ENCODE assay signal across 8 cellular contexts in the genomic region with DNA sequence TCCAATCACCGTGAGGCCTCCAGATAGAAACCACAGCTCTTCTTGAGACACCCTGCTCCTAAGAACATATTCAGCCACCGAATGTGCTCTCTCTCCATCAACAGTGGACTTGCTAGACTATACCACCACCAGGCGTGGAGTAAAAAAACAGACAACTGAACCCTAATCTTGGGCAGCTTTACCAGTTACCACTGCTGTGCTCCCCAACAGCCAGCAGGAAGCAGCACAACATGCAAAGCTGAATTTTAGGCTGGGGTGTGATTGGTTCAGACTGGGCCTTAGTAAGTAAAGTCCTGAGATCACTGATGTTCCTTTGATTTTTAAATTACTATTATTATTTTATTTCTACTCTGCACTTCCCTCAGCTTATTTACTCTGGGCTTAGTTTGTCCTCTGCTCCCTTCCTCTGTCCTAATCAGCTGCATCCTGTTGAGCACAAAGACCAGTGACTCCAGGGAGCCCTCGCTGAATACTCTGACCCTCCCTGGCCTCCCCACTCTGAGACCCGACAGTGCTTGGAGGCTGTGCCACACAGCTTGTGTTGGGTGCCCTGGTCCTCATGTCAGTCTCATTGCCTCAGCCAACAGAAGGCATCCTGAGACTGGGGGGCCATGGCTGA. TPM values are rescaled to one million over a fixed set of nuclear protein-coding genes. Genes with fewer than 3 reads are reported as not detected.
A peak's percentile ranks its signal among the peaks of the same experiment; 100 is the strongest.
DNase-seq lines count a peak whose midpoint lies in the region; ATAC-seq and TF ChIP-seq lines count a peak whose summit lies in the region.

No MANE protein-coding gene starts in this region.

- H3K4me3 Mint-ChIP-seq in T-helper 17 cell = no peak overlapping the region

- DNase-seq in DMS79 treated with DMSO at 0.1 percent for 48 hours (lab: John Stamatoyannopoulos, UW) (peak; percentile 18), DMS79 (lab: John Stamatoyannopoulos, UW) (no peak), LNCaP clone FGC (ENCODE audit: low read depth) (no peak), T-helper 17 cell (peak in 1 of 3 donors; percentile 38), body of pancreas (peak; percentile 27 to 64 (median 54)), left kidney (ENCODE audit: low read depth, low spot score) (peak; percentile 85)
- DNase-seq in stimulated activated CD8-positive, alpha-beta memory T cell treated with anti-CD3 and anti-CD28 coated beads, Interleukin-12 subunit alpha, Interleukin-12 subunit beta, amount 100 ng/mL, for 1 hour (ENCODE audit: low read depth) = peak; percentile 19

- ATAC-seq in T-helper 17 cell = peak; percentile 80
- peak; percentile 75 for ATAC-seq in body of pancreas
- ATAC-seq in GM21367 (IDR thresholded peaks at IDR 0.05; ENCODE audit: unreplicated experiment) = no peak

- no peaks in the 10 kb centered on the region for H3K36me3 ChIP-seq in body of pancreas (replicated peaks in 1 of 2; ENCODE audit: insufficient read depth in 1 of 2, low read depth in 2 of 2)

- H3K36me3 Mint-ChIP-seq in T-helper 17 cell (ENCODE audit: low read depth) = no peaks in the 10 kb centered on the region

- H3K27me3 Mint-ChIP-seq in T-helper 17 cell = no peaks in the 10 kb centered on the region

- no peak for TF ChIP-seq POLR2A in body of pancreas (IDR thresholded peaks at IDR 0.05)

- TF ChIP-seq CTCF in LNCaP clone FGC (IDR thresholded peaks at IDR 0.05; ENCODE audit: control insufficient read depth, extremely low read depth, insufficient read depth) = peak; percentile 79
- TF ChIP-seq CTCF in body of pancreas (IDR thresholded peaks at IDR 0.05) = peak; percentile 59 to 91 (median 83)

- H3K4me3 ChIP-seq in LNCaP clone FGC (ENCODE audit: low read depth, low read length) = no peak overlapping the region
- no peak overlapping the region for H3K4me3 ChIP-seq in body of pancreas

- no peak overlapping the region for H3K27ac Mint-ChIP-seq in T-helper 17 cell

- 46 to 60% methylated on average over 5 of the region's 5 CpGs for WGBS in body of pancreas, 2 donors

- H3K4me1 Mint-ChIP-seq in T-helper 17 cell = peaks cover 15% of the 10 kb centered on the region

- H3K4me1 ChIP-seq in body of pancreas = peaks cover 9% of the 10 kb centered on the region

- no peaks in the 10 kb centered on the region for H3K27me3 ChIP-seq in body of pancreas

- no peak overlapping the region for H3K27ac ChIP-seq in body of pancreas

- intact Hi-C loops in body of pancreas (cut with DNase I) = loop anchor here (5.0 kb wide), 1 partner anchor 141 kb away; no protein-coding TSS in a partner anchor

- H3K9me3 ChIP-seq in T-helper 17 cell (ENCODE audit: control insufficient read depth, low read length, poor library complexity, severe bottlenecking) = no peaks in the 10 kb centered on the region
- no peaks in the 10 kb centered on the region for H3K9me3 ChIP-seq in body of pancreas

RNA-seq across cellular contexts. Expression of a gene that starts 21.9 kb away (rescaled TPM):
- total RNA-seq in T-helper 17 cell (1 to 10 TPM; 9.0 to 9.6 TPM), body of pancreas (1 to 10 TPM; 3.6 to 8.3 TPM)

RNA-seq across cellular contexts. Expression of a gene that starts 25.9 kb away (rescaled TPM):
- total RNA-seq in T-helper 17 cell = 10 to 100 TPM; 57.8 to 61.3 TPM
- total RNA-seq in body of pancreas = 10 to 100 TPM; 37.1 to 46.1 TPM

Comparison
In these comparisons a context has a peak if more than half of its experiments do, and no peak if none do; other contexts are left out.
1. DNase-seq: peak in DMS79 treated with DMSO at 0.1 percent for 48 hours (single experiment), body of pancreas (4 of 4), left kidney (single experiment) and stimulated activated CD8-positive, alpha-beta memory T cell treated with anti-CD3 and anti-CD28 coated beads, Interleukin-12 subunit alpha, Interleukin-12 subunit beta, amount 100 ng/mL, for 1 hour (single experiment); none in DMS79 (single experiment) and LNCaP clone FGC (single experiment).